Comparison of ENCODE assay signal across 2 cellular contexts in the genomic region with DNA sequence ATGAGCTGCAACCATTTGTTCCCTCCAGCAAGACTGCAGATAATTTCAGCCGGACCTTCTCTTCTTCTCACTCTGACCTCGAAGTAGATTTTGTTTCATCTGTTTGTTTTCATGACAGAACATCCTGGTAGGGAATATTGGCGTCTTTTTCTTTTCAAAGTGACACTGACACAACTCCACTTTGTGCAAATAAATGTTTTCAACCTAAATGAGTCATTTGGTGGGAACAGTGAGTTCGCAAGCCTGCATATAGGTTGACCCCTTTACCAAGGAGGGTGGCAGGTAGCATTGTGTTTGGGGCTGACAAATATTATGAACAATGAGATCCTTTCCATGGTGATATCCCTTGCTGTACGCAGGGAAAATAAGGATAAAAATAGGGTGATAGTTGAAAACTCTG.
TF ChIP-seq lines count a peak whose summit lies in the region.

No MANE protein-coding gene starts in this region.

TF ChIP-seq in GM12891, 5 proteins besides CTCF, POLR2A, EP300 and RAD21 (continued from another document):
- TF ChIP-seq POLR2AphosphoS5 (IDR thresholded peaks at IDR 0.05; ENCODE audit: low read depth, low read length): no peak

TF ChIP-seq in liver, 16 proteins besides CTCF, POLR2A, EP300 and RAD21 (continued from another document):
- no peak for TF ChIP-seq GABPA (IDR thresholded peaks at IDR 0.05 in 1 of 2, conservative IDR thresholded peaks at IDR 0.05 in 1 of 2)
- no peak for TF ChIP-seq MAX (IDR thresholded peaks at IDR 0.05)
- no peak for TF ChIP-seq ZBTB33 (IDR thresholded peaks at IDR 0.05)
- no peak for TF ChIP-seq FOXA2 (IDR thresholded peaks at IDR 0.05)
- TF ChIP-seq JUND (IDR thresholded peaks at IDR 0.05): no peak
- TF ChIP-seq FOXA1 (IDR thresholded peaks at IDR 0.05): no peak
- TF ChIP-seq, protein P1, sequence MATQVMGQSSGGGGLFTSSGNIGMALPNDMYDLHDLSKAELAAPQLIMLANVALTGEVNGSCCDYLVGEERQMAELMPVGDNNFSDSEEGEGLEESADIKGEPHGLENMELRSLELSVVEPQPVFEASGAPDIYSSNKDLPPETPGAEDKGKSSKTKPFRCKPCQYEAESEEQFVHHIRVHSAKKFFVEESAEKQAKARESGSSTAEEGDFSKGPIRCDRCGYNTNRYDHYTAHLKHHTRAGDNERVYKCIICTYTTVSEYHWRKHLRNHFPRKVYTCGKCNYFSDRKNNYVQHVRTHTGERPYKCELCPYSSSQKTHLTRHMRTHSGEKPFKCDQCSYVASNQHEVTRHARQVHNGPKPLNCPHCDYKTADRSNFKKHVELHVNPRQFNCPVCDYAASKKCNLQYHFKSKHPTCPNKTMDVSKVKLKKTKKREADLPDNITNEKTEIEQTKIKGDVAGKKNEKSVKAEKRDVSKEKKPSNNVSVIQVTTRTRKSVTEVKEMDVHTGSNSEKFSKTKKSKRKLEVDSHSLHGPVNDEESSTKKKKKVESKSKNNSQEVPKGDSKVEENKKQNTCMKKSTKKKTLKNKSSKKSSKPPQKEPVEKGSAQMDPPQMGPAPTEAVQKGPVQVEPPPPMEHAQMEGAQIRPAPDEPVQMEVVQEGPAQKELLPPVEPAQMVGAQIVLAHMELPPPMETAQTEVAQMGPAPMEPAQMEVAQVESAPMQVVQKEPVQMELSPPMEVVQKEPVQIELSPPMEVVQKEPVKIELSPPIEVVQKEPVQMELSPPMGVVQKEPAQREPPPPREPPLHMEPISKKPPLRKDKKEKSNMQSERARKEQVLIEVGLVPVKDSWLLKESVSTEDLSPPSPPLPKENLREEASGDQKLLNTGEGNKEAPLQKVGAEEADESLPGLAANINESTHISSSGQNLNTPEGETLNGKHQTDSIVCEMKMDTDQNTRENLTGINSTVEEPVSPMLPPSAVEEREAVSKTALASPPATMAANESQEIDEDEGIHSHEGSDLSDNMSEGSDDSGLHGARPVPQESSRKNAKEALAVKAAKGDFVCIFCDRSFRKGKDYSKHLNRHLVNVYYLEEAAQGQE (IDR thresholded peaks at IDR 0.05): no peak
- TF ChIP-seq ATF3 (IDR thresholded peaks at IDR 0.05): no peak
